8 cellular contexts compared by ENCODE assay signal in genomic region chr10:101018600-101019439, GRCh38. TPM values are rescaled to one million over a fixed set of nuclear protein-coding genes. Genes with fewer than 3 reads are reported as not detected.
DNase-seq lines count a peak whose midpoint lies in the region; ATAC-seq lines count a peak whose summit lies in the region.

No MANE protein-coding gene starts in this region.

- H3K27ac Mint-ChIP-seq in activated CD8-positive, alpha-beta T cell treated with anti-CD3 and anti-CD28 coated beads, Interleukin-2, amount 10 ng/mL, durations not matched to agents 7 days and 5 days: no peak overlapping the region

- H3K36me3 Mint-ChIP-seq in activated CD8-positive, alpha-beta T cell treated with anti-CD3 and anti-CD28 coated beads, Interleukin-2, amount 10 ng/mL, durations not matched to agents 7 days and 5 days (ENCODE audit: low read depth): no peaks in the 10 kb centered on the region

- CTCF ChIA-PET in activated CD8-positive, alpha-beta T cell treated with anti-CD3 and anti-CD28 coated beads, Interleukin-2, amount 10 ng/mL, durations not matched to agents 7 days and 5 days (lab: Charles Lee): interaction anchor here (0.6 to 6.8 kb wide), 23 partner anchors 11 to 569 kb away, joined by 3 to 169 read pairs (median 5); partner anchors contain the start of genes DPCD, KAZALD1, LZTS2 and PDZD7

- H3K4me1 Mint-ChIP-seq in activated CD8-positive, alpha-beta T cell treated with anti-CD3 and anti-CD28 coated beads, Interleukin-2, amount 10 ng/mL, durations not matched to agents 7 days and 5 days (ENCODE audit: low read depth): peaks cover 10% of the 10 kb centered on the region

- POLR2A ChIA-PET in activated CD8-positive, alpha-beta T cell treated with anti-CD3 and anti-CD28 coated beads, Interleukin-2, amount 10 ng/mL, durations not matched to agents 7 days and 5 days (lab: Charles Lee): no interaction called here

- peak; percentile 67 to 75 for DNase-seq in AML-193 (lab: John Stamatoyannopoulos, UW)
- peak; percentile 44 for DNase-seq in NCI-H748 treated with DMSO at 0.1 percent for 48 hours (lab: John Stamatoyannopoulos, UW)
- DNase-seq in activated CD8-positive, alpha-beta T cell treated with anti-CD3 and anti-CD28 coated beads, Interleukin-2, amount 10 ng/mL, durations not matched to agents 7 days and 5 days: peak; percentile 83
- peak; percentile 28 for DNase-seq in effector CD8-positive, alpha-beta T cell (lab: John Stamatoyannopoulos, UW)
- peak; percentile 83 to 87 for DNase-seq in lung microvascular endothelial cell (ENCODE audit: low read depth in 2 of 2)
- DNase-seq in stimulated activated CD8-positive, alpha-beta memory T cell treated with anti-CD3 and anti-CD28 coated beads, Interleukin-15, amount 100 ng/mL, for 4 hours (ENCODE audit: low read depth in 2 of 2): peak; percentile 31 to 52

- no peak overlapping the region for H3K4me3 Mint-ChIP-seq in activated CD8-positive, alpha-beta T cell treated with anti-CD3 and anti-CD28 coated beads, Interleukin-2, amount 10 ng/mL, durations not matched to agents 7 days and 5 days

- ATAC-seq in GM21786 (IDR thresholded peaks at IDR 0.05; ENCODE audit: unreplicated experiment) (peak; percentile 49), GM18498 (IDR thresholded peaks at IDR 0.05; ENCODE audit: unreplicated experiment) (no peak)
- peak; percentile 90 for ATAC-seq in activated CD8-positive, alpha-beta T cell treated with anti-CD3 and anti-CD28 coated beads, Interleukin-2, amount 10 ng/mL, durations not matched to agents 7 days and 5 days

- H3K27me3 Mint-ChIP-seq in activated CD8-positive, alpha-beta T cell treated with anti-CD3 and anti-CD28 coated beads, Interleukin-2, amount 10 ng/mL, durations not matched to agents 7 days and 5 days (ENCODE audit: low read depth): peaks cover 43% of the 10 kb centered on the region

- no peaks in the 10 kb centered on the region for H3K9me3 Mint-ChIP-seq in activated CD8-positive, alpha-beta T cell treated with anti-CD3 and anti-CD28 coated beads, Interleukin-2, amount 10 ng/mL, durations not matched to agents 7 days and 5 days (ENCODE audit: insufficient read depth)

RNA-seq across cellular contexts. Expression of gene PDZD7, which starts 12.1 kb away (rescaled TPM):
- under 1 TPM; 0.47 to 0.50 TPM for total RNA-seq in activated CD8-positive, alpha-beta T cell treated with anti-CD3 and anti-CD28 coated beads, Interleukin-2, amount 10 ng/mL, durations not matched to agents 7 days and 5 days
- 0.20 and 0.44 TPM in 2 replicates for total RNA-seq in lung microvascular endothelial cell

RNA-seq across cellular contexts. Expression of gene SFXN3, which starts 12.2 kb away (rescaled TPM):
- total RNA-seq in activated CD8-positive, alpha-beta T cell treated with anti-CD3 and anti-CD28 coated beads, Interleukin-2, amount 10 ng/mL, durations not matched to agents 7 days and 5 days: 10 to 100 TPM; 24.7 to 24.8 TPM
- 46.4 and 56.0 TPM in 2 replicates for total RNA-seq in lung microvascular endothelial cell

RNA-seq across cellular contexts. Expression of gene LZTS2, which starts 19.2 kb away (rescaled TPM):
- total RNA-seq in activated CD8-positive, alpha-beta T cell treated with anti-CD3 and anti-CD28 coated beads, Interleukin-2, amount 10 ng/mL, durations not matched to agents 7 days and 5 days: 10 to 100 TPM; 11.6 to 13.8 TPM
- total RNA-seq in lung microvascular endothelial cell: 28.2 and 29.2 TPM in 2 replicates

RNA-seq across cellular contexts. Expression of gene TWNK, which starts 31.5 kb away (rescaled TPM):
- 10 to 100 TPM; 11.8 to 13.3 TPM for total RNA-seq in activated CD8-positive, alpha-beta T cell treated with anti-CD3 and anti-CD28 coated beads, Interleukin-2, amount 10 ng/mL, durations not matched to agents 7 days and 5 days
- 3.5 and 6.3 TPM in 2 replicates for total RNA-seq in lung microvascular endothelial cell

RNA-seq across cellular contexts. Expression of gene MRPL43, which starts 31.5 kb away (rescaled TPM):
- total RNA-seq in activated CD8-positive, alpha-beta T cell treated with anti-CD3 and anti-CD28 coated beads, Interleukin-2, amount 10 ng/mL, durations not matched to agents 7 days and 5 days: 10 to 100 TPM; 46.1 to 48.9 TPM
- 45.8 and 46.4 TPM in 2 replicates for total RNA-seq in lung microvascular endothelial cell

Comparison
In these comparisons a context has a peak if more than half of its experiments do, and no peak if none do; other contexts are left out.
1. DNase-seq: peak in every context shown above with its lines; median percentile 85 in lung microvascular endothelial cell; 83 in activated CD8-positive, alpha-beta T cell treated with anti-CD3 and anti-CD28 coated beads, Interleukin-2, amount 10 ng/mL, durations not matched to agents 7 days and 5 days; 71 in AML-193; 44 in NCI-H748 treated with DMSO at 0.1 percent for 48 hours; 42 in stimulated activated CD8-positive, alpha-beta memory T cell treated with anti-CD3 and anti-CD28 coated beads, Interleukin-15, amount 100 ng/mL, for 4 hours; 28 in effector CD8-positive, alpha-beta T cell.